In the genomic region with DNA sequence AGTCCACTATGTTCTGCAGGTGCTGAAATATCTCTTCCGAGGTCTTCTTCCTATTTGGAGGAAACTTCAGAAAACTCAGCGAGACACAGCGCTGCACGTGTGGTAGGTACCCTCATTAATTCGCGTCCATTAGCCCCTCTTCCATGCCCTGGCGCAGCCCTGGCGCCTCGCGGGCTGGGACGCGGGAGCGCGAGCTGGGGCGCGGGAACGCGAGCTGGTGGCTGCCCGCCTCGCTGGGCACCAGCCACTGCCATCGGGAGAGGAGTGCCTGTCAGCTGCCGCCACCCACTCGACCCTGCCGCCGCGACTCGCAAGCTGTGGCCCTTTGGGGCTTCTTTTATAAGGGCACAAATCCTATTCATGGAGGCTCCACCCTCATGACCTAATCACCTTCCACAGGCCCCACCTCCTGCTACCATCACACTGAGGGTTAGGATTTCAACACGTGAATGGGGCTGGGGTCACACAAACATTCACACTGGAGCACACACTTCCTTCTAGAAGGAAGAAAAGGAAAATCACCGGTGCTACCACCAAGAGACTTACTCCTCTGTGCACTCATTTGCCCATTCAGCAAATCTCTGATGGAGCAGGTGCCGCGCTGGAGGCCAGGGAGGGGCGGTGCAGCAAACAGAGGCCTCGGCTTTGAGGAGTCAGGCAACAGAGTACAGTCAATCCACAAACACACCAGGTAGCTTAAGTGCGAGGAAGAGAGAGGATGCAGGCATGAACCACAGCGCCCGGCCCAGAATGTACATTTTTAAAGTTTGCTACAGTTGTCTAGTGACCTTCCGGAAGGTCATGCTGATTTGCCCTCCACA, we compare ENCODE assay signal across 27 cellular contexts.
"Had no signal": no experiment of that assay in that cellular context is flagged by ENCODE, and none has a peak within 500 bp of the region (broad histone marks: within the 10 kb centered on the region; RNA-seq: fewer than 3 reads in every experiment).

No MANE protein-coding gene starts in this region.

- H3K27ac ChIP-seq: colonic mucosa, epithelial cell of prostate, foreskin keratinocyte, gastroesophageal sphincter, heart left ventricle, hepatocyte, lower lobe of right lung, ovary, psoas muscle, spleen, testis, tibial artery had no signal

- H3K36me3 ChIP-seq: colonic mucosa, gastroesophageal sphincter, heart left ventricle, lower lobe of right lung, ovary, spleen, tibial artery had no signal

- FAIRE-seq: keratinocyte had no signal

- H3K27me3 ChIP-seq: colonic mucosa, foreskin keratinocyte, gastroesophageal sphincter, heart left ventricle, hepatocyte, ovary, spleen, testis, tibial artery had no signal

- H3K4me3 ChIP-seq: colonic mucosa, gastroesophageal sphincter, heart left ventricle, hepatocyte, lower lobe of right lung, ovary, psoas muscle, skin epidermis, spleen, tibial artery had no signal

- DNase-seq: colonic mucosa; effector CD8-positive, alpha-beta T cell; endodermal cell; foreskin keratinocyte; heart left ventricle; immature natural killer cell; left ventricle myocardium superior; lower lobe of right lung; natural killer cell; occipital lobe; ovary; posterior cingulate gyrus; psoas muscle; right cardiac atrium; spleen; stimulated activated CD4-positive, alpha-beta T cell treated with anti-CD3 and anti-CD28 coated beads, Interleukin-4, amount 100 ng/mL, for 4 hours; stimulated activated naive CD8-positive, alpha-beta T cell treated with anti-CD3 and anti-CD28 coated beads, Interleukin-15, Interleukin-2, amounts not matched to agents 100 U/mL and 50 U/mL, for 24 hours; substantia nigra; testis; tibial artery had no signal

- H2AFZ ChIP-seq: hepatocyte had no signal

- H3K4me1 ChIP-seq: colonic mucosa, foreskin keratinocyte, gastroesophageal sphincter, heart left ventricle, lower lobe of right lung, psoas muscle, spleen, testis, tibial artery had no signal

- ATAC-seq: esophagus mucosa; foreskin keratinocyte; gastroesophageal sphincter; heart left ventricle; left ventricle myocardium superior; lower lobe of right lung; natural killer cell; psoas muscle; right cardiac atrium; stimulated activated memory B cell treated with anti-CD40 and anti-IgM and Interleukin-4, amounts not matched to agents 10 μg/mL and 1 μg/mL and 100 μg/mL, for 72 hours; stimulated activated naive CD8-positive, alpha-beta T cell treated with anti-CD3 and anti-CD28 coated beads, Interleukin-15, Interleukin-2, amounts not matched to agents 100 U/mL and 50 U/mL, for 24 hours had no signal

- H3K9me3 ChIP-seq: colonic mucosa, gastroesophageal sphincter, heart left ventricle, lower lobe of right lung, ovary, psoas muscle, testis, tibial artery had no signal

- H3K79me2 ChIP-seq: hepatocyte had no signal

- H3K4me2 ChIP-seq: hepatocyte had no signal
